ENCODE assay signal across 11 cellular contexts in the genomic region with DNA sequence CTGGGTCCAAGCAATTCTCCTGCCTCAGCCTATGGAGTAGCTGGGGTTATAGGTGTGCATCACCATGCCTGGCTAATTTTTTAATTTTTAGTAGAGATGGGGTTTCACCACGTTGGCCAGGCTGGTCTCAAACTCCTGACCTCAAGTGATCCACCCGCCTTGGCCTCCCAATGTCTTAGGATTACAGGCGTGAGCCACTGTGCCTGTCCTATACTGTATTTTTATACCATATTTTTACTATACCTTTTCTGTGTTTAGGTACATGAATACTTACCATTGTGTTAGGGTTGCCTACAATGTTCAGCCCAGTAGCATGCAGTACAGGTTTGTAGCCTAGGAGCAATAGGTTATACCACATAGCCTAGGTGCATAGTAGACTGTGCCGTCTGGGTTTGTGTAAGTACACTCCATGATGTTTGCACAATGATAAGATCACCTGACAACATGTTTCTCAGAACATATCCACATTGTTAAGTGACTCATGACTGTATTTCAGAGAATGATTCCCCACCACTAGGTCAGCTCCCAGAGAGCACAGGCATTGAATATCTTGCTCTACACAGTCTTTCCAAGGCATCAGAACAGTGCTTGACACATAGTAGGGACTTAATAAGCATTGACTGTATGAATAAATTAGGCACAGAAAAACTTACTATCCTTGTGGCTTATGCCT. TPM values are rescaled to one million over a fixed set of nuclear protein-coding genes. Genes with fewer than 3 reads are reported as not detected.
DNase-seq lines count a peak whose midpoint lies in the region; ATAC-seq and TF ChIP-seq lines count a peak whose summit lies in the region.
"Had no signal": no experiment of that assay in that cellular context is flagged by ENCODE, and none has a peak within 500 bp of the region (broad histone marks: within the 10 kb centered on the region; RNA-seq: fewer than 3 reads in every experiment).

No MANE protein-coding gene starts in this region.

- H3K4me3 ChIP-seq in skeletal muscle cell (ENCODE audit: low read depth, low read length) (no peak overlapping the region), testis (no peak overlapping the region)
- H3K4me3 ChIP-seq: MG63 had no signal

- no peaks in the 10 kb centered on the region for H3K36me3 ChIP-seq in testis (ENCODE audit: low read depth, missing control alignments)
- H3K36me3 ChIP-seq: MG63 had no signal

- H3K27me3 ChIP-seq in testis = no peaks in the 10 kb centered on the region
- H3K27me3 ChIP-seq: MG63 had no signal

- intact Hi-C loops in testis (cut with DNase I; ENCODE audit: low total_unique reads) = no loop called here

- no peak for TF ChIP-seq POLR2A in testis (IDR thresholded peaks at IDR 0.05)

- H3K4me1 ChIP-seq in testis = peaks cover 12% of the 10 kb centered on the region

- no peak overlapping the region for H3K27ac ChIP-seq in testis

- DNase-seq in NOMO-1 treated with DMSO at 0.1 percent for 48 hours (lab: John Stamatoyannopoulos, UW; ENCODE audit: unreplicated experiment) (peak; percentile 45), NOMO-1 treated with dmso at 0.1 percent for 144 hours (lab: John Stamatoyannopoulos, UW; ENCODE audit: unreplicated experiment) (no peak), OCI-M1 (lab: John Stamatoyannopoulos, UW) (peak; percentile 79), skeletal muscle cell (ENCODE audit: low read depth) (peak; percentile 45), GM19238 (ENCODE audit: insufficient read length, low spot score) (no peak), testis (no peak)
- DNase-seq: activated effector memory CD4-positive, alpha-beta T cell treated with Interleukin-2 at 50 U/mL for 16 hours; MG63; naive B cell had no signal

- ATAC-seq in esophagus mucosa = peak; percentile 70
- no peak for ATAC-seq in HG03565 (IDR thresholded peaks at IDR 0.05; ENCODE audit: unreplicated experiment)

- no peaks in the 10 kb centered on the region for H3K9me3 ChIP-seq in testis
- H3K9me3 ChIP-seq: MG63 had no signal

- WGBS in testis, 2 donors = 82 to 85% methylated on average over 4 of the region's 4 CpGs

- TF ChIP-seq CTCF in testis (IDR thresholded peaks at IDR 0.05) = no peak

RNA-seq across cellular contexts. Expression of gene CITED4, which starts 6.0 kb away (rescaled TPM):
- total RNA-seq in esophagus mucosa (28.7 TPM), testis (100 to 1,000 TPM in 1 of 2 donors, 10 to 100 TPM in 1; 79.0 to 124 TPM)
- 20.1 TPM for polyA plus RNA-seq in testis (ENCODE audit: insufficient read depth, low read depth, low replicate concordance)

Comparison
In these comparisons a context has a peak if more than half of its experiments do, and no peak if none do; other contexts are left out.
1. DNase-seq: peak in NOMO-1 treated with DMSO at 0.1 percent for 48 hours (single experiment), OCI-M1 (single experiment) and skeletal muscle cell (single experiment); none in NOMO-1 treated with dmso at 0.1 percent for 144 hours (single experiment), GM19238 (single experiment) and testis (single experiment).